ENCODE assay signal across 11 cellular contexts in the genomic region with DNA sequence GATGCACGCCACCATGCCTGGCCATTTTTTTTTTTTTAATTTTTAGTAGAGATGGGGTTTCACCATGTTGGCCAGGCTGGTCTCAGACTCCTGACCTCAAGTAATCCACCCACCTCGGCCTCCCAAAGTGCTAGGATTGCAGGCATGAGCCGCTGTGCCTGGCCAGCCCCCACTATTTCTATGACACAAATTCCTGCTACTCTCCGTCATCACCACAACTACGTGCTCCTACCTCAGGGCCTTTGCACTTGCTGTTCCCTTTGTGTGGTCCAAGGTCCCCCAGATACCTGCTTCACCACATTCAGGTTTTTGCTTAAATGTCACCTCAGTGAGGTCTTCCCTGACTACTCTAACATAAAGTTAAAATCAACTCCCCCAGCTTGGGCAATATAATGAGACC. TPM values are rescaled to one million over a fixed set of nuclear protein-coding genes. Genes with fewer than 3 reads are reported as not detected.
DNase-seq lines count a peak whose midpoint lies in the region; ATAC-seq, FAIRE-seq and TF ChIP-seq lines count a peak whose summit lies in the region.
"Had no signal": no experiment of that assay in that cellular context is flagged by ENCODE, and none has a peak within 500 bp of the region (broad histone marks: within the 10 kb centered on the region; RNA-seq: fewer than 3 reads in every experiment).

No MANE protein-coding gene starts in this region.

- H3K9me1 ChIP-seq in K562 (ENCODE audit: control insufficient read depth, insufficient read depth, low read length): no peaks in the 10 kb centered on the region

- TF ChIP-seq POLR2A in K562 (conservative IDR thresholded peaks at IDR 0.05) (no peak), gastroesophageal sphincter (IDR thresholded peaks at IDR 0.05) (no peak)

- H3K27me3 ChIP-seq in BE2C (peaks cover 12% of the 10 kb centered on the region), K562 (ENCODE audit: control insufficient read depth in 2 of 2, insufficient read depth in 2 of 2, low read length in 2 of 2) (no peaks in the 10 kb centered on the region), gastroesophageal sphincter (no peaks in the 10 kb centered on the region), left lung (no peaks in the 10 kb centered on the region)
- H3K27me3 ChIP-seq: BLaER1 treated with 17β-estradiol and CSF1 and Interleukin-3, amounts not matched to agents 10 nM and 100 nM had no signal

- FAIRE-seq in K562 (lab: Jason Lieb, UNC): no peak
- FAIRE-seq: GM12891, GM18507, H54 had no signal

- no peaks in the 10 kb centered on the region for H3K79me2 ChIP-seq in K562 (ENCODE audit: control insufficient read depth, insufficient read depth, low read length)

- in situ Hi-C loops in K562 (cut with MboI): loop anchor here (5.0 kb wide), 2 partner anchors 277 to 392 kb away; no protein-coding TSS in a partner anchor

- DNase-seq in BE2C (no peak), K562 (ENCODE audit: extremely low read depth in 1 of 4, low spot score in 3 of 4) (no peak), left lung (no peak), HuH-7.5 (ENCODE audit: low spot score) (no peak)

- TF ChIP-seq CTCF in BE2C (IDR thresholded peaks at IDR 0.05; ENCODE audit: low read depth, low read length) (0 out of 2 replicates have a peak, but pooled peaks have one; percentile 1), HEK293 (tag by site-specific recombination; IDR thresholded peaks at IDR 0.05) (no peak), K562 (IDR thresholded peaks at IDR 0.05 in 2 of 3, conservative IDR thresholded peaks at IDR 0.05 in 1 of 3; ENCODE audit: insufficient read depth in 2 of 3, low read depth in 1 of 3, low read length in 3 of 3) (no peak), gastroesophageal sphincter (IDR thresholded peaks at IDR 0.05) (no peak), left lung (IDR thresholded peaks at IDR 0.05) (no peak)

- TF ChIP-seq RAD21 in K562 (CRISPR knock-in tag; conservative IDR thresholded peaks at IDR 0.05 in 1 of 2, IDR thresholded peaks at IDR 0.05 in 1 of 2): no peak

- H3K4me1 ChIP-seq in BE2C (no peaks in the 10 kb centered on the region), HEK293 (ENCODE audit: control insufficient read depth, insufficient read depth, low read length) (peaks cover 4% of the 10 kb centered on the region), K562 (replicated peaks in 1 of 2; ENCODE audit: control insufficient read depth in 2 of 2, insufficient read depth in 2 of 2, low read length in 2 of 2) (peaks cover 22 to 35% of the 10 kb centered on the region in 2 experiments; a peak in 4 of 5 replicates), gastroesophageal sphincter (peaks cover 0 to 35% (median 0%) of the 10 kb centered on the region in 3 donors), left lung (peaks cover 0 to 43% of the 10 kb centered on the region in 2 donors)

- CTCF ChIA-PET in HEK293 (lab: Yijun Ruan, JAX): interaction anchor here (0.6 to 6.8 kb wide), 24 partner anchors 8 to 645 kb away, joined by 3 to 106 read pairs (median 4); partner anchors contain the start of gene PEDS1
- CTCF ChIA-PET in K562 (lab: Yijun Ruan, JAX; ENCODE audit: low intra/inter-chr PET ratio): interaction anchor here (0.7 to 4.7 kb wide), 3 partner anchors 277 to 394 kb away, joined by 4 to 58 read pairs (median 20); no protein-coding TSS in a partner anchor

- no peak for ATAC-seq in K562
- ATAC-seq in gastroesophageal sphincter: no peak
- ATAC-seq in left lung: no peak

- H3K9me3 ChIP-seq in BE2C (no peaks in the 10 kb centered on the region), HEK293 (ENCODE audit: control insufficient read depth, insufficient read depth, low read depth, low read length) (no peaks in the 10 kb centered on the region), K562 (replicated peaks; ENCODE audit: control insufficient read depth, insufficient read depth, low read depth, low read length) (no peaks in the 10 kb centered on the region), gastroesophageal sphincter (no peaks in the 10 kb centered on the region), left lung (no peaks in the 10 kb centered on the region)
- H3K9me3 ChIP-seq: BLaER1 treated with 17β-estradiol and CSF1 and Interleukin-3, amounts not matched to agents 10 nM and 100 nM; HAP-1 had no signal

- H3K27ac ChIP-seq in HEK293 (ENCODE audit: extremely low read depth, low read depth, low read length) (no peak overlapping the region), K562 (ENCODE audit: extremely low read depth, low read depth, low read length) (no peak overlapping the region), gastroesophageal sphincter (no peak overlapping the region), left lung (no peak overlapping the region)
- H3K27ac ChIP-seq: BLaER1 treated with 17β-estradiol and CSF1 and Interleukin-3, amounts not matched to agents 10 nM and 100 nM had no signal

- 51% methylated on average over 5 of the region's 5 CpGs for WGBS in K562 (ENCODE audit: insufficient coverage, low coverage, missing lambda C conversion rate)
- WGBS in gastroesophageal sphincter (ENCODE audit: low coverage in 1 of 2), 2 donors: 88 to 100% methylated on average over 2 to 5 of the region's 5 CpGs

- no peak overlapping the region for H3K9ac ChIP-seq in K562 (ENCODE audit: insufficient read depth in 1 of 2, low read depth in 2 of 2, low read length in 2 of 2)
- H3K9ac ChIP-seq: BLaER1 treated with 17β-estradiol and CSF1 and Interleukin-3, amounts not matched to agents 10 nM and 100 nM had no signal

- TF ChIP-seq EP300 in K562 (IDR thresholded peaks at IDR 0.05; ENCODE audit: low read length) (no peak), gastroesophageal sphincter (IDR thresholded peaks at IDR 0.05) (no peak)

- no peak overlapping the region for H3K4me2 ChIP-seq in K562 (ENCODE audit: insufficient read depth, low read length)

- POLR2A ChIA-PET in HEK293 (lab: Yijun Ruan, JAX): no interaction called here
- POLR2A ChIA-PET in K562 (lab: Yijun Ruan, JAX): no interaction called here

- H3K4me3 ChIP-seq in BE2C (ENCODE audit: low read depth, low read length): no peak overlapping the region
- H3K4me3 ChIP-seq in HEK293 (ENCODE audit: low read depth, low read length): no peak overlapping the region
- no peak overlapping the region for H3K4me3 ChIP-seq in K562
- H3K4me3 ChIP-seq in gastroesophageal sphincter: no peak overlapping the region
- H3K4me3 ChIP-seq in left lung: no peak overlapping the region
- H3K4me3 ChIP-seq: BLaER1 treated with 17β-estradiol and CSF1 and Interleukin-3, amounts not matched to agents 10 nM and 100 nM; HAP-1 had no signal

- H4K20me1 ChIP-seq in K562 (replicated peaks; ENCODE audit: control insufficient read depth, insufficient read depth, low read length): no peaks in the 10 kb centered on the region
- H4K20me1 ChIP-seq: BLaER1 treated with 17β-estradiol and CSF1 and Interleukin-3, amounts not matched to agents 10 nM and 100 nM had no signal

- no TSS peak for BruUV-seq in K562 (replicated peaks; lab: Mats Ljungman, UMichigan)

- intact Hi-C loops in K562 (cut with micrococcal nuclease): loop anchor here (5.0 to 10.0 kb wide), 2 partner anchors 387 to 609 kb away; partner anchors contain the start of gene BCAS4
- intact Hi-C loops in left lung (cut with DNase I): loop anchor here (5.0 kb wide), 2 partner anchors 277 to 392 kb away; no protein-coding TSS in a partner anchor

- H2AFZ ChIP-seq in K562 (ENCODE audit: low read depth, low read length): 0 out of 2 replicates have a peak overlapping the region, but pooled peaks have one; percentile 36

- H3K36me3 ChIP-seq in BE2C (no peaks in the 10 kb centered on the region), HEK293 (ENCODE audit: control insufficient read depth in 2 of 2, insufficient read depth in 1 of 2, low read length in 2 of 2) (no peaks in the 10 kb centered on the region), K562 (ENCODE audit: control insufficient read depth, insufficient read depth, low read length) (no peaks in the 10 kb centered on the region), gastroesophageal sphincter (no peaks in the 10 kb centered on the region), left lung (no peaks in the 10 kb centered on the region)
- H3K36me3 ChIP-seq: BLaER1 treated with 17β-estradiol and CSF1 and Interleukin-3, amounts not matched to agents 10 nM and 100 nM; HAP-1 had no signal

RNA-seq across cellular contexts. Expression of gene CEBPB, which starts 5.2 kb away (rescaled TPM):
- polyA plus RNA-seq in BE2C (2012; ENCODE audit: insufficient read depth, insufficient read length, low read depth): 139 TPM
- total RNA-seq in K562 (2011; cell fraction: chromatin; rRNA removed; ENCODE audit: low replicate concordance): 3.3 and 9.2 TPM in 2 replicates
- total RNA-seq in K562 (2011; cell fraction: nucleolus; rRNA removed): 18.3 and 19.3 TPM in 2 replicates
- total RNA-seq in K562 (2011; cell fraction: nucleoplasm; rRNA removed): 8.7 and 9.0 TPM in 2 replicates
- total RNA-seq in K562 (2014; rRNA removed): 41.7 and 51.5 TPM in 2 replicates
- total RNA-seq in K562 (2014; rRNA removed; fragmentation: Illumina TruSeq; extraction: Trizol): 8.1 and 8.3 TPM in 2 replicates
- total RNA-seq in K562 (2015; rRNA removed; fragmentation: Illumina TruSeq; extraction: Trizol): 5.7 and 6.6 TPM in 2 replicates
- 68.2 and 72.6 TPM in 2 replicates for total RNA-seq in K562 (2021)
- polyA plus RNA-seq in K562 (2011; rRNA removed): 7.8 and 10.8 TPM in 2 replicates
- polyA plus RNA-seq in K562 (2011; cell fraction: cytosol; rRNA removed): 12.1 and 32.2 TPM in 2 replicates
- 15.5 and 18.1 TPM in 2 replicates for polyA plus RNA-seq in K562 (2011; cell fraction: nucleus; rRNA removed)
- 16.9 and 44.3 TPM in 2 replicates for polyA plus RNA-seq in K562 (2012)
- polyA plus RNA-seq in K562 (2014; fragmentation: Illumina TruSeq; extraction: Trizol): 4.6 and 6.8 TPM in 2 replicates
- 1 to 10 TPM; 1.2 to 1.5 TPM for polyA plus RNA-seq in K562 (2014; fragmentation: Nextera tagmentation; extraction: Ambion mirVana)
- polyA plus RNA-seq in K562 (2014; rRNA removed): 47.7 and 57.9 TPM in 2 replicates
- 1.3 and 1.5 TPM in 2 replicates for polyA minus RNA-seq in K562 (2011; rRNA and poly(A)+ RNA removed)
- 10.1 and 19.9 TPM in 2 replicates for polyA minus RNA-seq in K562 (2011; cell fraction: cytosol; rRNA and poly(A)+ RNA removed)
- 9.3 and 11.7 TPM in 2 replicates for polyA minus RNA-seq in K562 (2011; cell fraction: nucleus; rRNA and poly(A)+ RNA removed)
- 100 to 1,000 TPM in 3 of 4 donors, 10 to 100 TPM in 1; 85.2 to 125 (median 108) TPM for total RNA-seq in gastroesophageal sphincter
- total RNA-seq in left lung: 100 to 1,000 TPM; 133 to 266 TPM

RNA-seq across cellular contexts. Expression of gene PEDS1, which starts 31.9 kb away (rescaled TPM):
- 81.0 TPM for polyA plus RNA-seq in BE2C (2012; ENCODE audit: insufficient read depth, insufficient read length, low read depth)
- 13.1 and 31.5 TPM in 2 replicates for total RNA-seq in K562 (2011; cell fraction: chromatin; rRNA removed; ENCODE audit: low replicate concordance)
- total RNA-seq in K562 (2011; cell fraction: nucleolus; rRNA removed): 28.4 and 33.9 TPM in 2 replicates
- 33.6 and 54.6 TPM in 2 replicates for total RNA-seq in K562 (2011; cell fraction: nucleoplasm; rRNA removed)
- 32.8 and 43.9 TPM in 2 replicates for total RNA-seq in K562 (2014; rRNA removed)
- total RNA-seq in K562 (2014; rRNA removed; fragmentation: Illumina TruSeq; extraction: Trizol): 11.4 and 17.1 TPM in 2 replicates
- 24.7 and 24.9 TPM in 2 replicates for total RNA-seq in K562 (2015; rRNA removed; fragmentation: Illumina TruSeq; extraction: Trizol)
- 28.0 and 28.5 TPM in 2 replicates for total RNA-seq in K562 (2021)
- 23.6 and 53.8 TPM in 2 replicates for polyA plus RNA-seq in K562 (2011; rRNA removed)
- 65.7 and 87.4 TPM in 2 replicates for polyA plus RNA-seq in K562 (2011; cell fraction: cytosol; rRNA removed)
- polyA plus RNA-seq in K562 (2011; cell fraction: nucleus; rRNA removed): 22.6 and 23.4 TPM in 2 replicates
- 24.6 and 36.8 TPM in 2 replicates for polyA plus RNA-seq in K562 (2012)
- polyA plus RNA-seq in K562 (2014; fragmentation: Illumina TruSeq; extraction: Trizol): 38.5 and 40.3 TPM in 2 replicates
- polyA plus RNA-seq in K562 (2014; fragmentation: Nextera tagmentation; extraction: Ambion mirVana): 1 to 10 TPM; 2.9 to 3.9 TPM
- 24.2 and 29.4 TPM in 2 replicates for polyA plus RNA-seq in K562 (2014; rRNA removed)
- 33.6 and 49.2 TPM in 2 replicates for polyA minus RNA-seq in K562 (2011; rRNA and poly(A)+ RNA removed)
- 34.3 and 45.2 TPM in 2 replicates for polyA minus RNA-seq in K562 (2011; cell fraction: cytosol; rRNA and poly(A)+ RNA removed)
- 4.0 and 5.9 TPM in 2 replicates for polyA minus RNA-seq in K562 (2011; cell fraction: nucleus; rRNA and poly(A)+ RNA removed)
- total RNA-seq in gastroesophageal sphincter: 10 to 100 TPM; 24.1 to 46.3 (median 31.8) TPM
- total RNA-seq in left lung: 10 to 100 TPM; 37.9 to 39.9 TPM
